Comparison of ENCODE assay signal across 32 cellular contexts in the genomic region with DNA sequence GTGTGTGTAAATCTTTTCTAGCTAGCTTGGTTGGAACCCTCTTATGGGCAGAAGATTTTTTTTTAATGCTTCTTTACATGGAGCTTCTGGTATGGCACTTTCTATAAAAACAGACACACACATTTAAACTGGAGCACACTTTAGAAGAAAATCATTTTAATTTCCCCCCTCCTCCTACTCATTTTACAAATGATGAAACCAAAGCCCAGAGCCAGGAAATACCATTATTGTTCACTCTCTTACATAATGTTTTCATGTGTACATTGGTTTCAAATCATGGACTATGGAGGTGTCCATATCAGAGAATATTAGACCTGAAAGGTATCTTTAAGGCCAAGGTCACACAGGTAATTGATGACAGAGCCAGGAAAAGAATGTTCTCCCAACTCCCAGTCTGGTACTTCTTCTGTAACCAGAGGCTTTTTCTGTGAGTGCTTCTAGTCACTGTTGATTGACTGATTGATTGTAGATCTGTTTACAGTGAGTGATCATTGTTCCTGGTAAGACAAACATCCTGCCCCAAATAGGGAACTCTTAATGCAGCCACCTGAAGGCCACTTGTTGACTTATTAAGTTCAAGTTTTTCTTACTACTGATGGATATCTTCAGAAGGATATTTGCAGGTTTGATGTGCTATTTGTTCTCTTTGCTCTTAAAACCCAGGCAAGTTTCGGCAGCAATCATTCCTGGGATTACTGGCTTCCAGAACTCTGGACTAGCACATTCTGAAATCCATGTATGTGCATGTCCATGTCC. TPM values are rescaled to one million over a fixed set of nuclear protein-coding genes. Genes with fewer than 3 reads are reported as not detected.
DNase-seq lines count a peak whose midpoint lies in the region; ATAC-seq, FAIRE-seq and TF ChIP-seq lines count a peak whose summit lies in the region.
"Had no signal": no experiment of that assay in that cellular context is flagged by ENCODE, and none has a peak within 500 bp of the region (broad histone marks: within the 10 kb centered on the region; RNA-seq: fewer than 3 reads in every experiment).

No MANE protein-coding gene starts in this region.

- H3K79me2 ChIP-seq in astrocyte (ENCODE audit: insufficient read depth, low read length) = no peaks in the 10 kb centered on the region

- no peaks in the 10 kb centered on the region for H3K9me3 Mint-ChIP-seq in astrocyte (ENCODE audit: unreplicated experiment)
- H3K9me3 Mint-ChIP-seq in activated T-helper 17 cell treated with anti-CD3 and anti-CD28 coated beads, Interleukin-2, amount 50 U/mL, for 72 hours = no peaks in the 10 kb centered on the region
- H3K9me3 Mint-ChIP-seq: activated naive CD4-positive, alpha-beta T cell treated with anti-CD3 and anti-CD28 coated beads, Interleukin-2, amount 50 U/mL, for 72 hours; GM23338; natural killer cell treated with Interleukin-12 subunit alpha and Interleukin-12 subunit beta and Interleukin-15 and Interleukin-18, amount 100 ng/mL, for 72 hours; stimulated activated naive B cell treated with anti-CD40 and anti-IgM and Interleukin-4, amounts not matched to agents 10 μg/mL and 1 μg/mL and 100 μg/mL, for 72 hours had no signal

- ATAC-seq in activated T-helper 17 cell treated with anti-CD3 and anti-CD28 coated beads, Interleukin-2, amount 50 U/mL, for 72 hours (replicated peaks) = no peak
- ATAC-seq in HG03135 (IDR thresholded peaks at IDR 0.05; ENCODE audit: unreplicated experiment) = no peak
- ATAC-seq: activated naive CD4-positive, alpha-beta T cell treated with anti-CD3 and anti-CD28 coated beads, Interleukin-2, amount 50 U/mL, for 72 hours; left cardiac atrium; natural killer cell treated with Interleukin-12 subunit alpha and Interleukin-12 subunit beta and Interleukin-15 and Interleukin-18, amount 100 ng/mL, for 72 hours; stimulated activated naive B cell treated with anti-CD40 and anti-IgM and Interleukin-4, amounts not matched to agents 10 μg/mL and 1 μg/mL and 100 μg/mL, for 72 hours had no signal

- H3K4me1 ChIP-seq in astrocyte (ENCODE audit: insufficient read depth, low read length) = peaks cover 25% of the 10 kb centered on the region
- H3K4me1 ChIP-seq: Peyer's patch had no signal

- H3K9ac ChIP-seq in astrocyte (ENCODE audit: low read length) = no peak overlapping the region

- H3K27me3 ChIP-seq in astrocyte (ENCODE audit: insufficient read depth, low read length) = no peaks in the 10 kb centered on the region
- H3K27me3 ChIP-seq: Peyer's patch had no signal

- H3K4me1 Mint-ChIP-seq in astrocyte (ENCODE audit: low read depth, unreplicated experiment) = peaks cover 47% of the 10 kb centered on the region
- H3K4me1 Mint-ChIP-seq in activated T-helper 17 cell treated with anti-CD3 and anti-CD28 coated beads, Interleukin-2, amount 50 U/mL, for 72 hours = no peaks in the 10 kb centered on the region
- H3K4me1 Mint-ChIP-seq: CD4-positive, CD25-positive, alpha-beta regulatory T cell; stimulated activated naive B cell treated with anti-CD40 and anti-IgM and Interleukin-4, amounts not matched to agents 10 μg/mL and 1 μg/mL and 100 μg/mL, for 72 hours had no signal

- TF ChIP-seq CTCF in astrocyte (IDR thresholded peaks at IDR 0.05; ENCODE audit: insufficient read depth, low read depth, low read length) = no peak
- no peak for TF ChIP-seq CTCF in GM10248 (IDR thresholded peaks at IDR 0.05; ENCODE audit: control extremely low read depth, extremely low read depth, low read depth, missing control alignments)

- no peaks in the 10 kb centered on the region for H4K20me1 ChIP-seq in astrocyte (ENCODE audit: insufficient read depth, low read length)

- no peak overlapping the region for H3K4me3 ChIP-seq in astrocyte (ENCODE audit: insufficient read depth, low read depth, low read length)
- H3K4me3 ChIP-seq: GM23338, lung, Peyer's patch, skin epidermis had no signal

- no peaks in the 10 kb centered on the region for H3K27me3 Mint-ChIP-seq in astrocyte (ENCODE audit: low read depth, unreplicated experiment)
- peaks cover 4% of the 10 kb centered on the region for H3K27me3 Mint-ChIP-seq in activated T-helper 17 cell treated with anti-CD3 and anti-CD28 coated beads, Interleukin-2, amount 50 U/mL, for 72 hours
- H3K27me3 Mint-ChIP-seq: CD4-positive, CD25-positive, alpha-beta regulatory T cell; stimulated activated naive B cell treated with anti-CD40 and anti-IgM and Interleukin-4, amounts not matched to agents 10 μg/mL and 1 μg/mL and 100 μg/mL, for 72 hours; type B pancreatic cell had no signal

- no peaks in the 10 kb centered on the region for H3K36me3 ChIP-seq in astrocyte (ENCODE audit: insufficient read depth, low read length)
- H3K36me3 ChIP-seq: Peyer's patch, WERI-Rb-1 had no signal

- peak; percentile 29 for FAIRE-seq in astrocyte (lab: Jason Lieb, UNC)

- H3K4me3 Mint-ChIP-seq in astrocyte (ENCODE audit: unreplicated experiment) = no peak overlapping the region
- H3K4me3 Mint-ChIP-seq in activated T-helper 17 cell treated with anti-CD3 and anti-CD28 coated beads, Interleukin-2, amount 50 U/mL, for 72 hours = no peak overlapping the region
- H3K4me3 Mint-ChIP-seq: CD4-positive, CD25-positive, alpha-beta regulatory T cell; GM23338; natural killer cell treated with Interleukin-12 subunit alpha and Interleukin-12 subunit beta and Interleukin-15 and Interleukin-18, amount 100 ng/mL, for 72 hours; stimulated activated naive B cell treated with anti-CD40 and anti-IgM and Interleukin-4, amounts not matched to agents 10 μg/mL and 1 μg/mL and 100 μg/mL, for 72 hours; type B pancreatic cell had no signal

- no peaks in the 10 kb centered on the region for H3K9me3 ChIP-seq in astrocyte (ENCODE audit: insufficient read depth, low read depth, low read length)
- H3K9me3 ChIP-seq: Peyer's patch had no signal

- H3K36me3 Mint-ChIP-seq in astrocyte (ENCODE audit: low read depth, unreplicated experiment) = no peaks in the 10 kb centered on the region
- H3K36me3 Mint-ChIP-seq in activated T-helper 17 cell treated with anti-CD3 and anti-CD28 coated beads, Interleukin-2, amount 50 U/mL, for 72 hours (ENCODE audit: low read depth) = no peaks in the 10 kb centered on the region
- H3K36me3 Mint-ChIP-seq: CD4-positive, CD25-positive, alpha-beta regulatory T cell; natural killer cell treated with Interleukin-12 subunit alpha and Interleukin-12 subunit beta and Interleukin-15 and Interleukin-18, amount 100 ng/mL, for 72 hours; stimulated activated naive B cell treated with anti-CD40 and anti-IgM and Interleukin-4, amounts not matched to agents 10 μg/mL and 1 μg/mL and 100 μg/mL, for 72 hours; type B pancreatic cell had no signal

- peak overlapping the region; percentile 30 for H3K4me2 ChIP-seq in astrocyte (ENCODE audit: low read length)
- H3K4me2 ChIP-seq: GM23338 had no signal

- H2AFZ ChIP-seq in astrocyte (ENCODE audit: low read depth, low read length) = no peak overlapping the region
- H2AFZ ChIP-seq: GM23338 had no signal

- POLR2A ChIA-PET in GM10248 (lab: Yijun Ruan, JAX) = no interaction called here

- CTCF ChIA-PET in GM10248 (lab: Yijun Ruan, JAX) = no interaction called here

- DNase-seq in DMS153 (lab: John Stamatoyannopoulos, UW) (peak; percentile 5), DMS153 treated with DMSO at 0.1 percent for 48 hours (lab: John Stamatoyannopoulos, UW; ENCODE audit: unreplicated experiment) (no peak), astrocyte (ENCODE audit: low read depth) (no peak), epithelial cell of prostate (ENCODE audit: low read depth, low spot score) (no peak), GM10248 (ENCODE audit: extremely low spot score) (no peak), NCI-H526 (lab: John Stamatoyannopoulos, UW) (no peak)
- DNase-seq: 8988T; activated CD4-positive, alpha-beta T cell treated with anti-CD3 and anti-CD28 coated beads for 48 hours; activated T-cell treated with anti-CD3 and anti-CD28 coated beads for 4 hours; AML-193; Calu3; CD4-positive, CD25-positive, alpha-beta regulatory T cell; cortex of kidney; DND-41; effector memory CD4-positive, alpha-beta T cell; foreskin melanocyte; left cardiac atrium; NCI-H1092 treated with DMSO at 0.1 percent for 48 hours; NCI-H187; NCI-H526 treated with DMSO at 0.1 percent for 48 hours; Peyer's patch; SHP77 treated with DMSO at 0.1 percent for 48 hours; stimulated activated naive B cell treated with anti-CD40 and anti-IgM and Interleukin-4, amounts not matched to agents 10 μg/mL and 1 μg/mL and 100 μg/mL, for 72 hours; WERI-Rb-1 had no signal

- peak overlapping the region; percentile 5 for H3K27ac ChIP-seq in astrocyte (ENCODE audit: low read depth, low read length)
- H3K27ac ChIP-seq in epithelial cell of prostate = peak overlapping the region; percentile 32
- H3K27ac ChIP-seq: Peyer's patch, skin epidermis, WERI-Rb-1 had no signal

- peak overlapping the region; percentile 22 for H3K27ac Mint-ChIP-seq in astrocyte (ENCODE audit: unreplicated experiment)
- H3K27ac Mint-ChIP-seq in activated T-helper 17 cell treated with anti-CD3 and anti-CD28 coated beads, Interleukin-2, amount 50 U/mL, for 72 hours = no peak overlapping the region
- H3K27ac Mint-ChIP-seq: activated naive CD4-positive, alpha-beta T cell treated with anti-CD3 and anti-CD28 coated beads, Interleukin-2, amount 50 U/mL, for 72 hours; CD4-positive, CD25-positive, alpha-beta regulatory T cell; natural killer cell treated with Interleukin-12 subunit alpha and Interleukin-12 subunit beta and Interleukin-15 and Interleukin-18, amount 100 ng/mL, for 72 hours; stimulated activated naive B cell treated with anti-CD40 and anti-IgM and Interleukin-4, amounts not matched to agents 10 μg/mL and 1 μg/mL and 100 μg/mL, for 72 hours; type B pancreatic cell had no signal

RNA-seq across cellular contexts. Expression of a gene that starts 26.8 kb away (rescaled TPM):
- total RNA-seq in astrocyte = 26.5 and 28.6 TPM in 2 replicates
- total RNA-seq in activated T-helper 17 cell treated with anti-CD3 and anti-CD28 coated beads, Interleukin-2, amount 50 U/mL, for 72 hours = 1 to 10 TPM; 1.5 to 2.9 TPM
